Comparison of ENCODE assay signal across 8 cellular contexts in the genomic region with DNA sequence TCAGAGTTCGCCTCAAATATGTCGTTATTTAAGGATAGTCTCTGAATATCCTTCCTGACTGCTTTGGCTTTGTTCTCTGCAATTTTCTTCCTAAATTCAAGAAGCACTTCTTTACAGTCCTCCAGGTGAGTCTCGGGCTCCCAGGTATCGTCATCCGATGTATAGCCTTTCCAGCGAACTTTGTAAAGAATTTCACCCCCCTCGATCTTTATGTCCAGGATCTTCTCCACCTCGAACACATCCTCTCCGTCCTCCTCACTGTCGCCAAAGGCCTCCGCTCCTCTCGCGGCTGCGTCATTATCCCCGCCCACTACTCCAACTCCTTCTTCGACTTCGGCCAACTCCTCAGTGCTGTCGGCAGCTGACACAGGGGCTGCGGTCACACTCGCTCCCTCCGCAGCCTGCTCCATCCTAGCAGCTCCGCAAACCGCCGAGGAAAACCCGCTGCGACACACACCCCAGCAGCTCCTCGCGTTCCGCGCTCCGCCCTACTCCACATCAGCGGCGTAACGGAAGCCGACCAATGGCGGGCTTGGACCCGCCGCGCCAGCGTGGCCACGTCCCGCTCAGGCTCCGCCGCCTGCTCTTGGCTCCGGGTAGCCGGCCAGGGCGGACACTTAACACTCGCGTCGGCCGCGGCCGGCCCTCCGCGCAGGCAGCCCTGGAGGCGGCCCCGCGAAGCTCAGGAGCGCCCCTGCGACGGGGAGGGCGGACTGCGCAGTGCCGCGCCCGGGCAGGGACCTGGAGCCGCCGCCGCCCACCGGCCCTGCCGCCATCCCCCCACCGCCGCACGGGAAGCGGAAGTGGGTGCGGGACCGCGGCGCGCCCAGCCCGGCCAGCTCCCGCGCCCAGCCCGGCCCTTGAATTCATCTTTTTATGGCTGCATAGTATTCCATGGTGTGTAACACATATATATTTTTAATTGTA. TPM values are rescaled to one million over a fixed set of nuclear protein-coding genes. Genes with fewer than 3 reads are reported as not detected.
DNase-seq lines count a peak whose midpoint lies in the region; ATAC-seq, FAIRE-seq and TF ChIP-seq lines count a peak whose summit lies in the region.

No MANE protein-coding gene starts in this region.

- BruUV-seq in mammary epithelial cell (replicated peaks; lab: Mats Ljungman, UMichigan): no TSS peak

- FAIRE-seq in GM19239 (lab: Jason Lieb, UNC) (no peak), D721Med (lab: Jason Lieb, UNC) (no peak)

- dilution Hi-C loops in mammary epithelial cell (cut with HindIII; ENCODE audit: low sequenced_read_pairs): no loop called here

- H3K27ac ChIP-seq in CD4-positive, CD25-positive, alpha-beta regulatory T cell (ENCODE audit: insufficient read depth, low read length, poor library complexity, severe bottlenecking): no peak overlapping the region
- H3K27ac ChIP-seq in mammary epithelial cell (ENCODE audit: insufficient read depth, low read depth, low read length): no peak overlapping the region

- peaks cover 16% of the 10 kb centered on the region for H3K27me3 ChIP-seq in CD4-positive, CD25-positive, alpha-beta regulatory T cell (ENCODE audit: control insufficient read depth, insufficient read depth, low read length)
- H3K27me3 ChIP-seq in mammary epithelial cell (ENCODE audit: insufficient read depth, low read length) (peaks cover 2% of the 10 kb centered on the region), kidney epithelial cell (ENCODE audit: control insufficient read depth, insufficient read depth, low read length) (no peaks in the 10 kb centered on the region)

- peaks cover 0 to 6% (median 0%) of the 10 kb centered on the region in 7 donors for H3K9me3 Mint-ChIP-seq in CD4-positive, CD25-positive, alpha-beta regulatory T cell

- peaks cover 0 to 5% (median 0%) of the 10 kb centered on the region in 4 donors for H3K4me1 Mint-ChIP-seq in CD4-positive, CD25-positive, alpha-beta regulatory T cell

- H3K9me3 ChIP-seq in CD4-positive, CD25-positive, alpha-beta regulatory T cell (ENCODE audit: control insufficient read depth in 2 of 2, low read length in 2 of 2): no peaks in the 10 kb centered on the region
- no peaks in the 10 kb centered on the region for H3K9me3 ChIP-seq in mammary epithelial cell (replicated peaks; ENCODE audit: insufficient read depth, low read length)

- H2AFZ ChIP-seq in mammary epithelial cell (ENCODE audit: low read depth, low read length): peak overlapping the region; percentile 93

- H3K9ac ChIP-seq in mammary epithelial cell (ENCODE audit: insufficient read depth, low read length): no peak overlapping the region

- H3K36me3 Mint-ChIP-seq in CD4-positive, CD25-positive, alpha-beta regulatory T cell: no peaks in the 10 kb centered on the region

- H3K27ac Mint-ChIP-seq in CD4-positive, CD25-positive, alpha-beta regulatory T cell: no peak overlapping the region

- peak overlapping the region; percentile 86 for H3K4me2 ChIP-seq in mammary epithelial cell (ENCODE audit: insufficient read depth, low read depth, low read length)

- H3K36me3 ChIP-seq in CD4-positive, CD25-positive, alpha-beta regulatory T cell (ENCODE audit: control insufficient read depth, insufficient read depth, low read length): no peaks in the 10 kb centered on the region
- no peaks in the 10 kb centered on the region for H3K36me3 ChIP-seq in mammary epithelial cell (ENCODE audit: insufficient read depth, low read length)
- no peaks in the 10 kb centered on the region for H3K36me3 ChIP-seq in kidney epithelial cell (ENCODE audit: control insufficient read depth, insufficient read depth, low read length)

- peak in 1 of 2 donors; percentile 57 for ATAC-seq in CD4-positive, CD25-positive, alpha-beta regulatory T cell (ENCODE audit: low read depth in 2 of 2)
- ATAC-seq in HG03521 (IDR thresholded peaks at IDR 0.05; ENCODE audit: unreplicated experiment): no peak

- no peaks in the 10 kb centered on the region for H4K20me1 ChIP-seq in mammary epithelial cell (ENCODE audit: insufficient read depth, low read length)

- WGBS in mammary epithelial cell (ENCODE audit: low coverage, missing lambda C conversion rate): 54% methylated on average over 10 of the region's 84 CpGs

- DNase-seq in CD4-positive, CD25-positive, alpha-beta regulatory T cell: peak in 1 of 3 donors; percentile 34
- DNase-seq in SHP77 (lab: John Stamatoyannopoulos, UW) (peak; percentile 62 to 79), mammary epithelial cell (no peak), kidney epithelial cell (ENCODE audit: low read depth) (no peak), GM19239 (ENCODE audit: insufficient read length, low spot score) (no peak), D721Med (ENCODE audit: insufficient read length, low spot score) (no peak)
- peak in 2 of 3 experiments; percentile 5 to 6 for DNase-seq in stimulated activated CD4-positive, alpha-beta T cell treated with anti-CD3 and anti-CD28 coated beads, TNF-alpha, amount 100 ng/mL, for 4 hours (ENCODE audit: low read depth in 3 of 3)

- no peaks in the 10 kb centered on the region for H3K79me2 ChIP-seq in mammary epithelial cell (ENCODE audit: insufficient read depth, low read length)

- TF ChIP-seq CTCF in mammary epithelial cell (conservative IDR thresholded peaks at IDR 0.05 in 1 of 2, IDR thresholded peaks at IDR 0.05 in 1 of 2; ENCODE audit: extremely low read depth in 1 of 2, insufficient read depth in 1 of 2, low read depth in 1 of 2, low read length in 2 of 2) (no peak), kidney epithelial cell (IDR thresholded peaks at IDR 0.05; ENCODE audit: insufficient read depth, low read length, poor library complexity, severe bottlenecking) (no peak), D721Med (IDR thresholded peaks at IDR 0.05; ENCODE audit: insufficient read depth, missing control alignments) (no peak)

- no peaks in the 10 kb centered on the region for H3K4me1 ChIP-seq in CD4-positive, CD25-positive, alpha-beta regulatory T cell (ENCODE audit: control insufficient read depth, insufficient read depth, low read length, poor library complexity, severe bottlenecking)
- H3K4me1 ChIP-seq in mammary epithelial cell (ENCODE audit: insufficient read depth, low read length): peaks cover 5% of the 10 kb centered on the region

- H3K4me3 ChIP-seq in CD4-positive, CD25-positive, alpha-beta regulatory T cell (ENCODE audit: low read depth, low read length): no peak overlapping the region
- peak overlapping the region; percentile 34 to 46 (median 45) for H3K4me3 ChIP-seq in mammary epithelial cell (replicated peaks in 1 of 3; ENCODE audit: insufficient read depth in 1 of 3, low read depth in 2 of 3, low read length in 3 of 3)
- peak overlapping the region; percentile 50 for H3K4me3 ChIP-seq in kidney epithelial cell (ENCODE audit: low read depth, low read length)

- in situ Hi-C loops in mammary epithelial cell (cut with MboI; ENCODE audit: low sequenced_read_pairs in 2 of 2): no loop called here

- H3K27me3 Mint-ChIP-seq in CD4-positive, CD25-positive, alpha-beta regulatory T cell: peaks cover 44% of the 10 kb centered on the region

- intact Hi-C loops in mammary epithelial cell (cut with micrococcal nuclease): no loop called here

- H3K4me3 Mint-ChIP-seq in CD4-positive, CD25-positive, alpha-beta regulatory T cell: peak overlapping the region in 3 of 4 donors; percentile 55 to 80 (median 71)

- CTCF ChIA-PET in mammary epithelial cell (lab: Charles Lee; ENCODE audit: low non-redundant PET): interaction anchor here (0.5 kb wide), 1 partner anchor 120 kb away, joined by 4 read pairs; no protein-coding TSS in a partner anchor

RNA-seq across cellular contexts. Expression of gene CD163L1, which starts 4.1 kb away (rescaled TPM):
- total RNA-seq in CD4-positive, CD25-positive, alpha-beta regulatory T cell: not detected
- polyA plus RNA-seq in CD4-positive, CD25-positive, alpha-beta regulatory T cell: not detected
- total RNA-seq in mammary epithelial cell (1 to 10 TPM; 1.2 to 2.0 TPM), kidney epithelial cell (0.08 and 4.2 TPM in 2 replicates)
- polyA plus RNA-seq in mammary epithelial cell: 0.14 TPM
- not detected for polyA minus RNA-seq in mammary epithelial cell

Comparison
In these comparisons a context has a peak if more than half of its experiments do, and no peak if none do; other contexts are left out.
1. DNase-seq: peak in SHP77 (2 of 2) and stimulated activated CD4-positive, alpha-beta T cell treated with anti-CD3 and anti-CD28 coated beads, TNF-alpha, amount 100 ng/mL, for 4 hours (2 of 3); none in mammary epithelial cell (single experiment), kidney epithelial cell (single experiment), GM19239 (single experiment) and D721Med (single experiment).